ENCODE assay signal across 21 cellular contexts in the genomic region with DNA sequence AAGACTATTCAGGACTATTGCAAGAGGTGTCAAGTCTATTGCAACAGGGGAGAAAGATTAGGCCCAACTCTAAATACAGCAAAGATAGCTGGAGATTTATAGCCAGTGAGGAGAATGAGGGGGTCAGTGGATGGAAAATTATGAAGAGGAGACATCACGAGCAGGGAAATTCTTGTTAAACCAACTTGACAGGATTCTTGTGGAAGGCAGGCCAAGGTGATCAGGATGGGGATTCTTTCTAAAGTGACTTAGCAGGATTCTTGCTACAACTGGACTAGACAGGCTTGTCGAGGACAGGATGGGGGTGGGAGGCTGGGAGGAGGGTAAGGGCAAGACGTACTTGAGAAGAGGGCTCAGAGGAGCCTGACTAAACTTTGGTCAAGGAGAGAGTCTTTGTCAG.
"Had no signal": no experiment of that assay in that cellular context is flagged by ENCODE, and none has a peak within 500 bp of the region (broad histone marks: within the 10 kb centered on the region; RNA-seq: fewer than 3 reads in every experiment).

No MANE protein-coding gene starts in this region.

- H3K27me3 ChIP-seq: foreskin keratinocyte, stomach, upper lobe of left lung, uterus had no signal

- H3K9me3 ChIP-seq: psoas muscle, stomach, thoracic aorta, upper lobe of left lung, uterus had no signal

- H3K4me3 Mint-ChIP-seq: dendritic cell treated with granulocyte-macrophage colony-stimulating factor and Interleukin-4, amounts not matched to agents 40 ng/mL and 50 ng/mL, for 4 days; effector memory CD8-positive, alpha-beta T cell; natural killer cell treated with Interleukin-12 subunit alpha and Interleukin-12 subunit beta and Interleukin-15 and Interleukin-18, amount 100 ng/mL, for 72 hours; stimulated activated naive B cell treated with anti-CD40 and anti-IgM and Interleukin-4, amounts not matched to agents 10 μg/mL and 1 μg/mL and 100 μg/mL, for 72 hours had no signal

- H3K4me1 ChIP-seq: parathyroid adenoma, psoas muscle, stomach, upper lobe of left lung, uterus had no signal

- H3K27ac ChIP-seq: parathyroid adenoma, psoas muscle, stomach, thoracic aorta, upper lobe of left lung had no signal

- H3K27ac Mint-ChIP-seq: dendritic cell treated with granulocyte-macrophage colony-stimulating factor and Interleukin-4, amounts not matched to agents 40 ng/mL and 50 ng/mL, for 4 days; effector memory CD8-positive, alpha-beta T cell; natural killer cell treated with Interleukin-12 subunit alpha and Interleukin-12 subunit beta and Interleukin-15 and Interleukin-18, amount 100 ng/mL, for 72 hours; stimulated activated naive B cell treated with anti-CD40 and anti-IgM and Interleukin-4, amounts not matched to agents 10 μg/mL and 1 μg/mL and 100 μg/mL, for 72 hours had no signal

- H3K27me3 Mint-ChIP-seq: dendritic cell treated with granulocyte-macrophage colony-stimulating factor and Interleukin-4, amounts not matched to agents 40 ng/mL and 50 ng/mL, for 4 days; effector memory CD8-positive, alpha-beta T cell had no signal

- H3K4me3 ChIP-seq: psoas muscle, stomach, thoracic aorta, upper lobe of left lung, uterus had no signal

- DNase-seq: cerebellar nuclear complex; effector memory CD8-positive, alpha-beta T cell; erythroblast; foreskin keratinocyte; head of caudate nucleus; hippocampal formation; kidney glomerular epithelial cell; midbrain; psoas muscle; stimulated activated CD4-positive, alpha-beta T cell treated with anti-CD3 and anti-CD28 coated beads, Interleukin-2, amount 100 ng/mL, for 24 hours; stimulated activated CD4-positive, alpha-beta T cell treated with anti-CD3 and anti-CD28 coated beads, Interleukin-4, amount 100 ng/mL, for 4 hours; stimulated activated naive B cell treated with anti-CD40 and anti-IgM and Interleukin-4, amounts not matched to agents 10 μg/mL and 1 μg/mL and 100 μg/mL, for 72 hours; stomach; substantia nigra; upper lobe of left lung; uterus had no signal

- H3K9me3 Mint-ChIP-seq: dendritic cell treated with granulocyte-macrophage colony-stimulating factor and Interleukin-4, amounts not matched to agents 40 ng/mL and 50 ng/mL, for 4 days; effector memory CD8-positive, alpha-beta T cell; natural killer cell treated with Interleukin-12 subunit alpha and Interleukin-12 subunit beta and Interleukin-15 and Interleukin-18, amount 100 ng/mL, for 72 hours had no signal

- H3K36me3 ChIP-seq: stomach, thoracic aorta, upper lobe of left lung, uterus had no signal

- ATAC-seq: effector memory CD8-positive, alpha-beta T cell; foreskin keratinocyte; natural killer cell treated with Interleukin-12 subunit alpha and Interleukin-12 subunit beta and Interleukin-15 and Interleukin-18, amount 100 ng/mL, for 72 hours; psoas muscle; sciatic nerve; stimulated activated naive B cell treated with anti-CD40 and anti-IgM and Interleukin-4, amounts not matched to agents 10 μg/mL and 1 μg/mL and 100 μg/mL, for 72 hours had no signal

- H3K36me3 Mint-ChIP-seq: natural killer cell treated with Interleukin-12 subunit alpha and Interleukin-12 subunit beta and Interleukin-15 and Interleukin-18, amount 100 ng/mL, for 72 hours had no signal
